ENCODE assay signal across 17 cellular contexts in genomic region chr14:100138955-100139354, GRCh38. TPM values are rescaled to one million over a fixed set of nuclear protein-coding genes. Genes with fewer than 3 reads are reported as not detected.
"Had no signal": no experiment of that assay in that cellular context is flagged by ENCODE, and none has a peak within 500 bp of the region (broad histone marks: within the 10 kb centered on the region; RNA-seq: fewer than 3 reads in every experiment).

No MANE protein-coding gene starts in this region.

- H3K4me3 ChIP-seq: adrenal gland, heart right ventricle, mucosa of descending colon, tibial nerve had no signal

- DNase-seq: activated CD4-positive, alpha-beta T cell treated with anti-CD3 and anti-CD28 coated beads, Interleukin-2, amount 50 U/mL, for 48 hours; activated CD4-positive, CD25-positive, alpha-beta regulatory T cell; activated CD8-positive, alpha-beta memory T cell treated with anti-CD3 and anti-CD28 coated beads, Interleukin-2, amount 50 U/mL, for 48 hours; adrenal gland; heart right ventricle; islet precursor cell; mammary epithelial cell; Right ventricle myocardium superior; stimulated activated CD4-positive, alpha-beta T cell treated with anti-CD3 and anti-CD28 coated beads, Interleukin-4, amount 100 ng/mL, for 4 hours; T-helper 17 cell had no signal

- H3K27me3 ChIP-seq: adrenal gland, heart right ventricle, tibial nerve had no signal

- H3K27me3 Mint-ChIP-seq: T-helper 17 cell had no signal

- H2AFZ ChIP-seq: parathyroid adenoma had no signal

- H3K9me3 ChIP-seq: adrenal gland, heart right ventricle, mucosa of descending colon, tibial nerve had no signal

- ATAC-seq: heart right ventricle, left lobe of liver, mucosa of descending colon, SK-N-SH treated with all-trans-retinoic acid at 6 μM for 48 hours, T-helper 17 cell had no signal

- H3K27ac ChIP-seq: adrenal gland, heart right ventricle, parathyroid adenoma, tibial nerve had no signal

- H3K4me1 ChIP-seq: adrenal gland, parathyroid adenoma had no signal

- H3K9ac ChIP-seq: parathyroid adenoma had no signal

- H3K4me3 Mint-ChIP-seq: neural crest cell, T-helper 17 cell had no signal

- H3K9me3 Mint-ChIP-seq: neural crest cell had no signal

- H3K79me2 ChIP-seq: parathyroid adenoma had no signal

RNA-seq across cellular contexts. Expression of gene DEGS2, which starts 20.5 kb away (rescaled TPM):
- total RNA-seq: cardiac septum, neural crest cell, Right ventricle myocardium superior had no signal
